ENCODE assay signal across 8 cellular contexts in genomic region chr7:56033671-56034432, GRCh38. TPM values are rescaled to one million over a fixed set of nuclear protein-coding genes. Genes with fewer than 3 reads are reported as not detected.
DNase-seq lines count a peak whose midpoint lies in the region; ATAC-seq and TF ChIP-seq lines count a peak whose summit lies in the region.

No MANE protein-coding gene starts in this region.

- peak overlapping the region; percentile 90 for H3K4me3 Mint-ChIP-seq in dendritic cell treated with granulocyte-macrophage colony-stimulating factor and Interleukin-4, amounts not matched to agents 40 ng/mL and 50 ng/mL, for 4 days

- intact Hi-C loops in dendritic cell treated with granulocyte-macrophage colony-stimulating factor and Interleukin-4, amounts not matched to agents 40 ng/mL and 50 ng/mL, for 4 days (cut with micrococcal nuclease): no loop called here
- intact Hi-C loops in lower leg skin (cut with DNase I; ENCODE audit: low total_unique reads): no loop called here

- no peak for TF ChIP-seq POLR2A in lower leg skin (IDR thresholded peaks at IDR 0.05)

- WGBS in lower leg skin, 2 donors: 0 to 1% methylated on average over 21 to 23 of the region's 27 CpGs

- H3K36me3 Mint-ChIP-seq in dendritic cell treated with granulocyte-macrophage colony-stimulating factor and Interleukin-4, amounts not matched to agents 40 ng/mL and 50 ng/mL, for 4 days (ENCODE audit: low read depth): peaks cover 39% of the 10 kb centered on the region

- DNase-seq in BE2C: peak; percentile 93
- peak; percentile 58 for DNase-seq in NCI-H446 treated with DMSO at 0.1 percent for 48 hours (lab: John Stamatoyannopoulos, UW)
- peak; percentile 59 to 67 for DNase-seq in activated CD4-positive, alpha-beta T cell treated with anti-CD3 and anti-CD28 coated beads for 4 hours
- DNase-seq in lower leg skin (ENCODE audit: low spot score in 2 of 2): peak in 1 of 2 donors; percentile 86
- peak; percentile 15 to 56 (median 42) for DNase-seq in stimulated activated CD4-positive, alpha-beta T cell treated with anti-CD3 and anti-CD28 coated beads, TNF-alpha, amount 100 ng/mL, for 1 hour (ENCODE audit: low read depth in 3 of 3, low spot score in 1 of 3)

- H3K9me3 Mint-ChIP-seq in dendritic cell treated with granulocyte-macrophage colony-stimulating factor and Interleukin-4, amounts not matched to agents 40 ng/mL and 50 ng/mL, for 4 days: no peaks in the 10 kb centered on the region

- peaks cover 12% of the 10 kb centered on the region for H3K4me1 Mint-ChIP-seq in dendritic cell treated with granulocyte-macrophage colony-stimulating factor and Interleukin-4, amounts not matched to agents 40 ng/mL and 50 ng/mL, for 4 days (ENCODE audit: low read depth)

- no peaks in the 10 kb centered on the region for H3K27me3 ChIP-seq in BE2C

- H3K27ac Mint-ChIP-seq in dendritic cell treated with granulocyte-macrophage colony-stimulating factor and Interleukin-4, amounts not matched to agents 40 ng/mL and 50 ng/mL, for 4 days: peak overlapping the region; percentile 78

- H3K27me3 Mint-ChIP-seq in dendritic cell treated with granulocyte-macrophage colony-stimulating factor and Interleukin-4, amounts not matched to agents 40 ng/mL and 50 ng/mL, for 4 days: no peaks in the 10 kb centered on the region

- TF ChIP-seq CTCF in BE2C (IDR thresholded peaks at IDR 0.05; ENCODE audit: low read depth, low read length) (peak; percentile 43), lower leg skin (IDR thresholded peaks at IDR 0.05) (no peak)

- ATAC-seq in GM19035 (IDR thresholded peaks at IDR 0.05; ENCODE audit: unreplicated experiment): peak; percentile 95
- ATAC-seq in HG03196 (IDR thresholded peaks at IDR 0.05; ENCODE audit: unreplicated experiment): peak; percentile 92

- peaks cover 14% of the 10 kb centered on the region for H3K36me3 ChIP-seq in BE2C

- H3K4me1 ChIP-seq in BE2C: no peaks in the 10 kb centered on the region

- no peaks in the 10 kb centered on the region for H3K9me3 ChIP-seq in BE2C

- H3K4me3 ChIP-seq in BE2C (ENCODE audit: low read depth, low read length) (peak overlapping the region; percentile 71), lower leg skin (ENCODE audit: low read depth, poor library complexity, severe bottlenecking) (peak overlapping the region; percentile 48)

RNA-seq across cellular contexts. Expression of gene PSPH, which starts 17.4 kb away (rescaled TPM):
- 24.8 TPM for polyA plus RNA-seq in BE2C (2012; ENCODE audit: insufficient read depth, insufficient read length, low read depth)
- 10 to 100 TPM in 2 of 4 donors, 1 to 10 TPM in 2; 7.4 to 13.1 (median 9.8) TPM for total RNA-seq in lower leg skin

RNA-seq across cellular contexts. Expression of gene CCT6A, which starts 17.7 kb away (rescaled TPM):
- polyA plus RNA-seq in BE2C (2012; ENCODE audit: insufficient read depth, insufficient read length, low read depth): 311 TPM
- 10 to 100 TPM; 56.9 to 79.2 (median 70.4) TPM for total RNA-seq in lower leg skin

RNA-seq across cellular contexts. Expression of gene SUMF2, which starts 30.2 kb away (rescaled TPM):
- 72.3 TPM for polyA plus RNA-seq in BE2C (2012; ENCODE audit: insufficient read depth, insufficient read length, low read depth)
- total RNA-seq in lower leg skin: 100 to 1,000 TPM in 2 of 4 donors, 10 to 100 TPM in 2; 74.5 to 117 (median 107) TPM

RNA-seq across cellular contexts. Expression of gene PHKG1, which starts 58.9 kb away (rescaled TPM):
- 1.9 TPM for polyA plus RNA-seq in BE2C (2012; ENCODE audit: insufficient read depth, insufficient read length, low read depth)
- 1 to 10 TPM in 2 of 4 donors, under 1 TPM in 2; 0.78 to 3.7 (median 1.2) TPM for total RNA-seq in lower leg skin
